ENCODE assay signal across 1 cellular context in the genomic region with DNA sequence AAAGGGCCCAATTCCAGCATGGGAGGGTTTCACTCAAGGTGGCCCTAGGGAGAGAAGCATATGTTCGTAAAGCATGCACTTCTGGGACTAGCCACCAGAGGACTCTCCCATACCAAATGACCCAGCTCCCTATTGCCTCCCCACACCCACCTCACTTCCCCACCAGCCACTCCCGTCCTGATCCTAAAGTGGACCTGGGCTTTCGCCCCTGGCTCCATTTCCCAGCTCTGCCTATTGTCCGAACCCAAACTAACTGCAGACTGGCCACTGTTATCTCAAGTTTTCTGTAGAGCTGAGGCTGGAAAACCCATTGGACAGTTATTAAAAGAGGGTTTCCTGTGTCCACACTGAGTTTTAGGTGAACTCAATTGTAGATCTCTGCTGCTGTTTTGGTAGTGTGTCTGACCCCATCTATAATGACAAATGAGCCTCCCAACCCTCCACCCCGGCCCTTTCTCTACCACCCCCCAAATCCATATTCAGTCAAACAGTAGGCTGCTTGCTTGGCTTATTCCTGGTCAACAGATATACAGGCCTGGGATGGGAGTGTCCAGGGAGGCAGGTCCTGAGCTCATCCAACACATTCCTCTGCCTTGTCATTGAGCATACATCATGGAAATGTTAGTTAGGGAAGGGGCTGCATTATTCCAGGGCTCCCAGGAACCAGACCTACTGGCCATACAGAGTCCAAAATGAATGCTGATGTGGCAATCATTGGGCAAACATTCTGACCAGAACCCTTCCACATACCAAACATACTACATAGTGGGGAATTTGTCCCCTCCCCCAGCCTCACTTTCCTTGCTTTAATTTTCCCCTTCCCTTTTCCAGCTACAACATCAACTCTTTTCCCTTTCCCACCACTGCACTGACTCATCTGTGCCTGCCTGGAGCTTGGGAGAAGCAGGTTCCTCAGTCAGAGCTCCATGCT.
TF ChIP-seq lines count a peak whose summit lies in the region.

No MANE protein-coding gene starts in this region.

TF ChIP-seq in HepG2, 621 proteins besides CTCF, POLR2A, EP300 and RAD21 (continued from another document and continues in another):
- TF ChIP-seq, protein P1, sequence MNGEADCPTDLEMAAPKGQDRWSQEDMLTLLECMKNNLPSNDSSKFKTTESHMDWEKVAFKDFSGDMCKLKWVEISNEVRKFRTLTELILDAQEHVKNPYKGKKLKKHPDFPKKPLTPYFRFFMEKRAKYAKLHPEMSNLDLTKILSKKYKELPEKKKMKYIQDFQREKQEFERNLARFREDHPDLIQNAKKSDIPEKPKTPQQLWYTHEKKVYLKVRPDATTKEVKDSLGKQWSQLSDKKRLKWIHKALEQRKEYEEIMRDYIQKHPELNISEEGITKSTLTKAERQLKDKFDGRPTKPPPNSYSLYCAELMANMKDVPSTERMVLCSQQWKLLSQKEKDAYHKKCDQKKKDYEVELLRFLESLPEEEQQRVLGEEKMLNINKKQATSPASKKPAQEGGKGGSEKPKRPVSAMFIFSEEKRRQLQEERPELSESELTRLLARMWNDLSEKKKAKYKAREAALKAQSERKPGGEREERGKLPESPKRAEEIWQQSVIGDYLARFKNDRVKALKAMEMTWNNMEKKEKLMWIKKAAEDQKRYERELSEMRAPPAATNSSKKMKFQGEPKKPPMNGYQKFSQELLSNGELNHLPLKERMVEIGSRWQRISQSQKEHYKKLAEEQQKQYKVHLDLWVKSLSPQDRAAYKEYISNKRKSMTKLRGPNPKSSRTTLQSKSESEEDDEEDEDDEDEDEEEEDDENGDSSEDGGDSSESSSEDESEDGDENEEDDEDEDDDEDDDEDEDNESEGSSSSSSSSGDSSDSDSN (CRISPR knock-in tag; IDR thresholded peaks at IDR 0.05), result 0 out of 2 replicates have a peak, but pooled peaks have one; percentile 10
- TF ChIP-seq KLF15 (CRISPR knock-in tag; IDR thresholded peaks at IDR 0.05; ENCODE audit: borderline replicate concordance), result no peak
- no peak for TF ChIP-seq THYN1 (CRISPR knock-in tag; IDR thresholded peaks at IDR 0.05; ENCODE audit: borderline replicate concordance, low read depth)
- TF ChIP-seq RXRA (CRISPR knock-in tag; IDR thresholded peaks at IDR 0.05), result no peak
- TF ChIP-seq ZNF652 (CRISPR knock-in tag; IDR thresholded peaks at IDR 0.05; ENCODE audit: borderline replicate concordance, low read depth), result 0 out of 2 replicates have a peak, but pooled peaks have one; percentile 23
- TF ChIP-seq ZNF282 (IDR thresholded peaks at IDR 0.05; ENCODE audit: partially characterized antibody), result no peak
- no peak for TF ChIP-seq LCORL (IDR thresholded peaks at IDR 0.05)
- peak; percentile 77 for TF ChIP-seq LCORL (CRISPR knock-in tag; IDR thresholded peaks at IDR 0.05)
- TF ChIP-seq NFKBIZ (CRISPR knock-in tag; IDR thresholded peaks at IDR 0.05), result no peak
- no peak for TF ChIP-seq NRL (CRISPR knock-in tag; IDR thresholded peaks at IDR 0.05; ENCODE audit: borderline replicate concordance)
- TF ChIP-seq ZNF747 (CRISPR knock-in tag; IDR thresholded peaks at IDR 0.05; ENCODE audit: borderline replicate concordance), result no peak
- no peak; the same call in 1 of the 2 replicates for TF ChIP-seq ZKSCAN8 (CRISPR knock-in tag; IDR thresholded peaks at IDR 0.05; ENCODE audit: borderline replicate concordance)
- TF ChIP-seq KDM2A (CRISPR knock-in tag; IDR thresholded peaks at IDR 0.05; ENCODE audit: borderline replicate concordance, low read depth), result peak; percentile 30; the same call in 1 of the 2 replicates
- no peak for TF ChIP-seq GLI4 (CRISPR knock-in tag; IDR thresholded peaks at IDR 0.05; ENCODE audit: borderline replicate concordance)
- TF ChIP-seq ZNF510 (CRISPR knock-in tag; IDR thresholded peaks at IDR 0.05; ENCODE audit: low read depth), result no peak
- peak; percentile 57; the same call in 1 of the 2 replicates for TF ChIP-seq REPIN1 (CRISPR knock-in tag; IDR thresholded peaks at IDR 0.05; ENCODE audit: borderline replicate concordance, low read depth)
- TF ChIP-seq, protein P2, sequence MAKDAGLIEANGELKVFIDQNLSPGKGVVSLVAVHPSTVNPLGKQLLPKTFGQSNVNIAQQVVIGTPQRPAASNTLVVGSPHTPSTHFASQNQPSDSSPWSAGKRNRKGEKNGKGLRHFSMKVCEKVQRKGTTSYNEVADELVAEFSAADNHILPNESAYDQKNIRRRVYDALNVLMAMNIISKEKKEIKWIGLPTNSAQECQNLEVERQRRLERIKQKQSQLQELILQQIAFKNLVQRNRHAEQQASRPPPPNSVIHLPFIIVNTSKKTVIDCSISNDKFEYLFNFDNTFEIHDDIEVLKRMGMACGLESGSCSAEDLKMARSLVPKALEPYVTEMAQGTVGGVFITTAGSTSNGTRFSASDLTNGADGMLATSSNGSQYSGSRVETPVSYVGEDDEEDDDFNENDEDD (CRISPR knock-in tag; IDR thresholded peaks at IDR 0.05; ENCODE audit: borderline replicate concordance), result no peak
- no peak for TF ChIP-seq ZNF251 (CRISPR knock-in tag; IDR thresholded peaks at IDR 0.05)
- TF ChIP-seq, protein P3, sequence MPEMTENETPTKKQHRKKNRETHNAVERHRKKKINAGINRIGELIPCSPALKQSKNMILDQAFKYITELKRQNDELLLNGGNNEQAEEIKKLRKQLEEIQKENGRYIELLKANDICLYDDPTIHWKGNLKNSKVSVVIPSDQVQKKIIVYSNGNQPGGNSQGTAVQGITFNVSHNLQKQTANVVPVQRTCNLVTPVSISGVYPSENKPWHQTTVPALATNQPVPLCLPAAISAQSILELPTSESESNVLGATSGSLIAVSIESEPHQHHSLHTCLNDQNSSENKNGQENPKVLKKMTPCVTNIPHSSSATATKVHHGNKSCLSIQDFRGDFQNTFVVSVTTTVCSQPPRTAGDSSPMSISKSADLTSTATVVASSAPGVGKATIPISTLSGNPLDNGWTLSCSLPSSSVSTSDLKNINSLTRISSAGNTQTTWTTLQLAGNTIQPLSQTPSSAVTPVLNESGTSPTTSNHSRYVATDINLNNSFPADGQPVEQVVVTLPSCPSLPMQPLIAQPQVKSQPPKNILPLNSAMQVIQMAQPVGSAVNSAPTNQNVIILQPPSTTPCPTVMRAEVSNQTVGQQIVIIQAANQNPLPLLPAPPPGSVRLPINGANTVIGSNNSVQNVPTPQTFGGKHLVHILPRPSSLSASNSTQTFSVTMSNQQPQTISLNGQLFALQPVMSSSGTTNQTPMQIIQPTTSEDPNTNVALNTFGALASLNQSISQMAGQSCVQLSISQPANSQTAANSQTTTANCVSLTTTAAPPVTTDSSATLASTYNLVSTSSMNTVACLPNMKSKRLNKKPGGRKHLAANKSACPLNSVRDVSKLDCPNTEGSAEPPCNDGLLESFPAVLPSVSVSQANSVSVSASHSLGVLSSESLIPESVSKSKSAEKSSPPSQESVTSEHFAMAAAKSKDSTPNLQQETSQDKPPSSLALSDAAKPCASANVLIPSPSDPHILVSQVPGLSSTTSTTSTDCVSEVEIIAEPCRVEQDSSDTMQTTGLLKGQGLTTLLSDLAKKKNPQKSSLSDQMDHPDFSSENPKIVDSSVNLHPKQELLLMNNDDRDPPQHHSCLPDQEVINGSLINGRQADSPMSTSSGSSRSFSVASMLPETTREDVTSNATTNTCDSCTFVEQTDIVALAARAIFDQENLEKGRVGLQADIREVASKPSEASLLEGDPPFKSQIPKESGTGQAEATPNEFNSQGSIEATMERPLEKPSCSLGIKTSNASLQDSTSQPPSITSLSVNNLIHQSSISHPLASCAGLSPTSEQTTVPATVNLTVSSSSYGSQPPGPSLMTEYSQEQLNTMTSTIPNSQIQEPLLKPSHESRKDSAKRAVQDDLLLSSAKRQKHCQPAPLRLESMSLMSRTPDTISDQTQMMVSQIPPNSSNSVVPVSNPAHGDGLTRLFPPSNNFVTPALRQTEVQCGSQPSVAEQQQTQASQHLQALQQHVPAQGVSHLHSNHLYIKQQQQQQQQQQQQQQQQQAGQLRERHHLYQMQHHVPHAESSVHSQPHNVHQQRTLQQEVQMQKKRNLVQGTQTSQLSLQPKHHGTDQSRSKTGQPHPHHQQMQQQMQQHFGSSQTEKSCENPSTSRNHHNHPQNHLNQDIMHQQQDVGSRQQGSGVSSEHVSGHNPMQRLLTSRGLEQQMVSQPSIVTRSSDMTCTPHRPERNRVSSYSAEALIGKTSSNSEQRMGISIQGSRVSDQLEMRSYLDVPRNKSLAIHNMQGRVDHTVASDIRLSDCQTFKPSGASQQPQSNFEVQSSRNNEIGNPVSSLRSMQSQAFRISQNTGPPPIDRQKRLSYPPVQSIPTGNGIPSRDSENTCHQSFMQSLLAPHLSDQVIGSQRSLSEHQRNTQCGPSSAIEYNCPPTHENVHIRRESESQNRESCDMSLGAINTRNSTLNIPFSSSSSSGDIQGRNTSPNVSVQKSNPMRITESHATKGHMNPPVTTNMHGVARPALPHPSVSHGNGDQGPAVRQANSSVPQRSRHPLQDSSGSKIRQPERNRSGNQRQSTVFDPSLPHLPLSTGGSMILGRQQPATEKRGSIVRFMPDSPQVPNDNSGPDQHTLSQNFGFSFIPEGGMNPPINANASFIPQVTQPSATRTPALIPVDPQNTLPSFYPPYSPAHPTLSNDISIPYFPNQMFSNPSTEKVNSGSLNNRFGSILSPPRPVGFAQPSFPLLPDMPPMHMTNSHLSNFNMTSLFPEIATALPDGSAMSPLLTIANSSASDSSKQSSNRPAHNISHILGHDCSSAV (CRISPR knock-in tag; IDR thresholded peaks at IDR 0.05; ENCODE audit: borderline replicate concordance), result no peak
- no peak for TF ChIP-seq NFYB (CRISPR knock-in tag; IDR thresholded peaks at IDR 0.05)
- TF ChIP-seq ZNF782 (CRISPR knock-in tag; IDR thresholded peaks at IDR 0.05; ENCODE audit: borderline replicate concordance), result no peak
- TF ChIP-seq, protein P4, sequence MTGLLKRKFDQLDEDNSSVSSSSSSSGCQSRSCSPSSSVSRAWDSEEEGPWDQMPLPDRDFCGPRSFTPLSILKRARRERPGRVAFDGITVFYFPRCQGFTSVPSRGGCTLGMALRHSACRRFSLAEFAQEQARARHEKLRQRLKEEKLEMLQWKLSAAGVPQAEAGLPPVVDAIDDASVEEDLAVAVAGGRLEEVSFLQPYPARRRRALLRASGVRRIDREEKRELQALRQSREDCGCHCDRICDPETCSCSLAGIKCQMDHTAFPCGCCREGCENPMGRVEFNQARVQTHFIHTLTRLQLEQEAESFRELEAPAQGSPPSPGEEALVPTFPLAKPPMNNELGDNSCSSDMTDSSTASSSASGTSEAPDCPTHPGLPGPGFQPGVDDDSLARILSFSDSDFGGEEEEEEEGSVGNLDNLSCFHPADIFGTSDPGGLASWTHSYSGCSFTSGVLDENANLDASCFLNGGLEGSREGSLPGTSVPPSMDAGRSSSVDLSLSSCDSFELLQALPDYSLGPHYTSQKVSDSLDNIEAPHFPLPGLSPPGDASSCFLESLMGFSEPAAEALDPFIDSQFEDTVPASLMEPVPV (CRISPR knock-in tag; IDR thresholded peaks at IDR 0.05), result no peak
- no peak for TF ChIP-seq ZNF205 (CRISPR knock-in tag; IDR thresholded peaks at IDR 0.05)
- TF ChIP-seq SKI (IDR thresholded peaks at IDR 0.05; ENCODE audit: partially characterized antibody), result no peak
- TF ChIP-seq RBM39 (IDR thresholded peaks at IDR 0.05; ENCODE audit: low read depth, low read length, poor library complexity, severe bottlenecking), result no peak
- 0 out of 2 replicates have a peak, but pooled peaks have one; percentile 9 for TF ChIP-seq HDAC2 (CRISPR knock-in tag; IDR thresholded peaks at IDR 0.05)
- no peak for TF ChIP-seq GFI1 (CRISPR knock-in tag; IDR thresholded peaks at IDR 0.05; ENCODE audit: borderline replicate concordance)
- TF ChIP-seq, protein P5, sequence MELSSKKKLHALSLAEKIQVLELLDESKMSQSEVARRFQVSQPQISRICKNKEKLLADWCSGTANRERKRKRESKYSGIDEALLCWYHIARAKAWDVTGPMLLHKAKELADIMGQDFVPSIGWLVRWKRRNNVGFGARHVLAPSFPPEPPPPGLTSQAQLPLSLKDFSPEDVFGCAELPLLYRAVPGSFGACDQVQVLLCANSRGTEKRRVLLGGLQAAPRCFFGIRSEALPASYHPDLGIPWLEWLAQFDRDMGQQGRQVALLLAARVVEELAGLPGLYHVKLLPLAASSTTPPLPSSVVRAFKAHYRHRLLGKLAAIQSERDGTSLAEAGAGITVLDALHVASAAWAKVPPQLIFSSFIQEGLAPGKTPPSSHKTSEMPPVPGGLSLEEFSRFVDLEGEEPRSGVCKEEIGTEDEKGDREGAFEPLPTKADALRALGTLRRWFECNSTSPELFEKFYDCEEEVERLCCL (CRISPR knock-in tag; IDR thresholded peaks at IDR 0.05; ENCODE audit: borderline replicate concordance), result no peak
- TF ChIP-seq FOXA1 (IDR thresholded peaks at IDR 0.05), result no peak
- peak; percentile 22; the same call in 1 of the 2 replicates for TF ChIP-seq FOXA1 (CRISPR knock-in tag; IDR thresholded peaks at IDR 0.05)
- TF ChIP-seq SCMH1 (CRISPR knock-in tag; IDR thresholded peaks at IDR 0.05; ENCODE audit: borderline replicate concordance), result no peak
- TF ChIP-seq HNRNPH1 (optimal IDR thresholded peaks at IDR 0.05; ENCODE audit: low read depth, low read length), result no peak
- TF ChIP-seq ZNF530 (CRISPR knock-in tag; IDR thresholded peaks at IDR 0.05; ENCODE audit: low read depth), result no peak
- no peak for TF ChIP-seq ZNF124 (CRISPR knock-in tag; IDR thresholded peaks at IDR 0.05)
- TF ChIP-seq ZNF768 (CRISPR knock-in tag; IDR thresholded peaks at IDR 0.05), result no peak
- TF ChIP-seq AGO2 (optimal IDR thresholded peaks at IDR 0.05; ENCODE audit: low read depth, low read length), result no peak
- peak; percentile 33; the same call in 1 of the 2 replicates for TF ChIP-seq RXRB (CRISPR knock-in tag; IDR thresholded peaks at IDR 0.05; ENCODE audit: borderline replicate concordance)
- TF ChIP-seq, protein P6, sequence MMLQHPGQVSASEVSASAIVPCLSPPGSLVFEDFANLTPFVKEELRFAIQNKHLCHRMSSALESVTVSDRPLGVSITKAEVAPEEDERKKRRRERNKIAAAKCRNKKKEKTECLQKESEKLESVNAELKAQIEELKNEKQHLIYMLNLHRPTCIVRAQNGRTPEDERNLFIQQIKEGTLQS (CRISPR knock-in tag; IDR thresholded peaks at IDR 0.05), result 0 out of 2 replicates have a peak, but pooled peaks have one; percentile 24
- TF ChIP-seq RFX5 (IDR thresholded peaks at IDR 0.05; ENCODE audit: low read depth, low read length), result no peak
- TF ChIP-seq, protein P7, sequence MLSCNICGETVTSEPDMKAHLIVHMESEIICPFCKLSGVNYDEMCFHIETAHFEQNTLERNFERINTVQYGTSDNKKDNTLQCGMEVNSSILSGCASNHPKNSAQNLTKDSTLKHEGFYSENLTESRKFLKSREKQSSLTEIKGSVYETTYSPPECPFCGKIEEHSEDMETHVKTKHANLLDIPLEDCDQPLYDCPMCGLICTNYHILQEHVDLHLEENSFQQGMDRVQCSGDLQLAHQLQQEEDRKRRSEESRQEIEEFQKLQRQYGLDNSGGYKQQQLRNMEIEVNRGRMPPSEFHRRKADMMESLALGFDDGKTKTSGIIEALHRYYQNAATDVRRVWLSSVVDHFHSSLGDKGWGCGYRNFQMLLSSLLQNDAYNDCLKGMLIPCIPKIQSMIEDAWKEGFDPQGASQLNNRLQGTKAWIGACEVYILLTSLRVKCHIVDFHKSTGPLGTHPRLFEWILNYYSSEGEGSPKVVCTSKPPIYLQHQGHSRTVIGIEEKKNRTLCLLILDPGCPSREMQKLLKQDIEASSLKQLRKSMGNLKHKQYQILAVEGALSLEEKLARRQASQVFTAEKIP (CRISPR knock-in tag; IDR thresholded peaks at IDR 0.05; ENCODE audit: borderline replicate concordance), result no peak
- no peak for TF ChIP-seq ZNF3 (CRISPR knock-in tag; IDR thresholded peaks at IDR 0.05)
- TF ChIP-seq ZNF224 (CRISPR knock-in tag; IDR thresholded peaks at IDR 0.05), result no peak
- TF ChIP-seq POLR2G (IDR thresholded peaks at IDR 0.05; ENCODE audit: low read depth, low read length), result no peak
